Comparison of ENCODE assay signal across 8 cellular contexts in genomic region chr4:183960021-183960420, GRCh38. TPM values are rescaled to one million over a fixed set of nuclear protein-coding genes. Genes with fewer than 3 reads are reported as not detected.
A peak's percentile ranks its signal among the peaks of the same experiment; 100 is the strongest.
DNase-seq lines count a peak whose midpoint lies in the region; ATAC-seq and TF ChIP-seq lines count a peak whose summit lies in the region.

No MANE protein-coding gene starts in this region.

- H3K27ac ChIP-seq in SJCRH30, result peak overlapping the region; percentile 94

- 0 out of 2 replicates have a peak, but pooled peaks cover 3% of the 10 kb centered on the region for H3K4me1 ChIP-seq in SJCRH30

- peaks cover 23% of the 10 kb centered on the region for H3K4me1 Mint-ChIP-seq in glutamatergic neuron (ENCODE audit: low read depth, unreplicated experiment)
- H3K4me1 Mint-ChIP-seq in activated naive CD4-positive, alpha-beta T cell treated with anti-CD3 and anti-CD28 coated beads for 36 hours (ENCODE audit: low read depth), result no peaks in the 10 kb centered on the region

- CTCF ChIA-PET in activated naive CD4-positive, alpha-beta T cell treated with anti-CD3 and anti-CD28 coated beads for 36 hours (lab: Charles Lee), result interaction anchor here (0.7 kb wide), 1 partner anchor 1699 kb away, joined by 4 read pairs; no protein-coding TSS in a partner anchor

- H3K9me3 ChIP-seq in SJCRH30 (replicated peaks), result no peaks in the 10 kb centered on the region

- H3K9me3 Mint-ChIP-seq in glutamatergic neuron (ENCODE audit: unreplicated experiment), result no peaks in the 10 kb centered on the region
- H3K9me3 Mint-ChIP-seq in activated naive CD4-positive, alpha-beta T cell treated with anti-CD3 and anti-CD28 coated beads for 36 hours, result no peaks in the 10 kb centered on the region

- H3K4me3 ChIP-seq in SJCRH30, result peak overlapping the region; percentile 59

- H3K4me3 Mint-ChIP-seq in glutamatergic neuron (ENCODE audit: unreplicated experiment), result no peak overlapping the region
- no peak overlapping the region for H3K4me3 Mint-ChIP-seq in activated naive CD4-positive, alpha-beta T cell treated with anti-CD3 and anti-CD28 coated beads for 36 hours

- intact Hi-C loops in sciatic nerve (cut with DNase I), result no loop called here
- intact Hi-C loops in activated naive CD4-positive, alpha-beta T cell treated with anti-CD3 and anti-CD28 coated beads for 36 hours (cut with micrococcal nuclease), result no loop called here

- H3K36me3 ChIP-seq in SJCRH30, result no peaks in the 10 kb centered on the region

- ATAC-seq in sciatic nerve (peak; percentile 99), HG03097 (IDR thresholded peaks at IDR 0.05; ENCODE audit: low FRiP score, unreplicated experiment) (no peak)

- H3K27me3 Mint-ChIP-seq in glutamatergic neuron (ENCODE audit: unreplicated experiment), result no peaks in the 10 kb centered on the region
- peaks cover 7% of the 10 kb centered on the region for H3K27me3 Mint-ChIP-seq in activated naive CD4-positive, alpha-beta T cell treated with anti-CD3 and anti-CD28 coated beads for 36 hours (ENCODE audit: low read depth)

- no peak overlapping the region for H3K27ac Mint-ChIP-seq in glutamatergic neuron (ENCODE audit: unreplicated experiment)
- no peak overlapping the region for H3K27ac Mint-ChIP-seq in activated naive CD4-positive, alpha-beta T cell treated with anti-CD3 and anti-CD28 coated beads for 36 hours

- H3K36me3 Mint-ChIP-seq in glutamatergic neuron (ENCODE audit: unreplicated experiment), result no peaks in the 10 kb centered on the region
- H3K36me3 Mint-ChIP-seq in activated naive CD4-positive, alpha-beta T cell treated with anti-CD3 and anti-CD28 coated beads for 36 hours (ENCODE audit: low read depth), result no peaks in the 10 kb centered on the region

- TF ChIP-seq CTCF in glutamatergic neuron (IDR thresholded peaks at IDR 0.05; ENCODE audit: partially characterized antibody, unreplicated experiment), result no peak

- DNase-seq in HS-5 (ENCODE audit: low read depth) (peak; percentile 42), SJCRH30 (peak; percentile 89 to 94), glutamatergic neuron (peak; percentile 75), sciatic nerve (ENCODE audit: low spot score) (peak; percentile 75), T-helper 2 cell (no peak)
- no peak for DNase-seq in stimulated activated CD4-positive, alpha-beta T cell treated with anti-CD3 and anti-CD28 coated beads, Interleukin-4, amount 100 ng/mL, for 24 hours
- no peak for DNase-seq in activated naive CD4-positive, alpha-beta T cell treated with anti-CD3 and anti-CD28 coated beads for 36 hours

- H3K27me3 ChIP-seq in SJCRH30, result no peaks in the 10 kb centered on the region

RNA-seq across cellular contexts. Expression of gene STOX2, which starts 54.9 kb away (rescaled TPM):
- 5.6 TPM in 2 replicates for total RNA-seq in SJCRH30 (2014; rRNA removed; shearing (Covaris generic))
- 26.7 TPM for total RNA-seq in glutamatergic neuron (ENCODE audit: unreplicated experiment)
- 19.2 TPM for total RNA-seq in sciatic nerve
- total RNA-seq in activated naive CD4-positive, alpha-beta T cell treated with anti-CD3 and anti-CD28 coated beads for 36 hours, result not detected

Comparison
In these comparisons a context has a peak if more than half of its experiments do, and no peak if none do; other contexts are left out.
1. DNase-seq: peak in HS-5 (single experiment), SJCRH30 (2 of 2), glutamatergic neuron (single experiment) and sciatic nerve (single experiment); none in stimulated activated CD4-positive, alpha-beta T cell treated with anti-CD3 and anti-CD28 coated beads, Interleukin-4, amount 100 ng/mL, for 24 hours (single experiment), T-helper 2 cell (0 of 5) and activated naive CD4-positive, alpha-beta T cell treated with anti-CD3 and anti-CD28 coated beads for 36 hours (single experiment).